10 cellular contexts compared by ENCODE assay signal in genomic region chr5:14038341-14038959, GRCh38.
DNase-seq lines count a peak whose midpoint lies in the region; ATAC-seq and TF ChIP-seq lines count a peak whose summit lies in the region.
"Had no signal": no experiment of that assay in that cellular context is flagged by ENCODE, and none has a peak within 500 bp of the region (broad histone marks: within the 10 kb centered on the region; RNA-seq: fewer than 3 reads in every experiment).

No MANE protein-coding gene starts in this region.

- peaks cover 64% of the 10 kb centered on the region for H3K4me1 Mint-ChIP-seq in nephron

- no peaks in the 10 kb centered on the region for H3K9me3 Mint-ChIP-seq in nephron

- H3K27ac Mint-ChIP-seq in nephron, result peak overlapping the region in 2 of 3 experiments; percentile 21 to 36

- no peaks in the 10 kb centered on the region for H3K36me3 Mint-ChIP-seq in nephron (ENCODE audit: low read depth)

- DNase-seq in Daoy (ENCODE audit: low read depth) (peak; percentile 90), NCI-H226 (peak; percentile 37), dermis blood vessel endothelial cell (peak; percentile 81), UCSD-AML1 (lab: John Stamatoyannopoulos, UW; ENCODE audit: unreplicated experiment) (no peak)
- DNase-seq in activated naive CD4-positive, alpha-beta T cell (lab: John Stamatoyannopoulos, UW), result no peak
- DNase-seq: glutamatergic neuron, NCI-H2227 treated with DMSO at 0.1 percent for 48 hours had no signal

- ATAC-seq in GM21423 (IDR thresholded peaks at IDR 0.05; ENCODE audit: unreplicated experiment) (no peak), GM21367 (IDR thresholded peaks at IDR 0.05; ENCODE audit: unreplicated experiment) (no peak)

- peak overlapping the region in 1 of 3 experiments; percentile 18 for H3K4me3 Mint-ChIP-seq in nephron

- peaks cover 10% of the 10 kb centered on the region for H3K27me3 Mint-ChIP-seq in nephron (ENCODE audit: low read depth)

- no peak for TF ChIP-seq CTCF in nephron (IDR thresholded peaks at IDR 0.05; ENCODE audit: unreplicated experiment in 3 of 3)

Comparison
In these comparisons a context has a peak if more than half of its experiments do, and no peak if none do; other contexts are left out.
1. DNase-seq: peak in Daoy (single experiment), NCI-H226 (single experiment) and dermis blood vessel endothelial cell (single experiment); none in UCSD-AML1 (single experiment) and activated naive CD4-positive, alpha-beta T cell (0 of 4).